Comparison of ENCODE assay signal across 20 cellular contexts in the genomic region with DNA sequence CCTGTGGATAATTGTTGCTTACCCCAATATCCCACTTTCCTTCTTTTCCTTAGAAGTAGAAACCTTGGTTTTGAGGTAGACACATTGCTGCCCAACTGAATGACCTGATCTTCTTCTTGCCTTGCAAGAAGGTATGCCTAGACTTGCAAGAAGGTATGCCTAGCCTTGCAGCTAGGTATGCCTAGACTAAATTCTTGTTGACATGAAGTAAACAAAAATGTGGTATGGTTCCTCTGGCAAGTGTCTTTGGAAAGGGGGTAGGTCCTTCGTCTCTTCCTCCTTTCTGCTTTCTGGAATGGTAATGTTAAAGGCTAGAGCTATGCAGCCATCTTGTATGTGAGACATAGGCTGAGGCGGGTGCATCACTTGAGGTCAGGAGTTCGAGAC.
"Had no signal": no experiment of that assay in that cellular context is flagged by ENCODE, and none has a peak within 500 bp of the region (broad histone marks: within the 10 kb centered on the region; RNA-seq: fewer than 3 reads in every experiment).

No MANE protein-coding gene starts in this region.

- H3K4me3 Mint-ChIP-seq: effector memory CD8-positive, alpha-beta T cell; naive thymus-derived CD8-positive, alpha-beta T cell; neural crest cell had no signal

- H3K9me3 ChIP-seq: heart left ventricle, mucosa of descending colon, ovary, thyroid gland, upper lobe of right lung, vagina had no signal

- H3K4me3 ChIP-seq: heart left ventricle, mucosa of descending colon, ovary, thyroid gland, upper lobe of right lung, vagina had no signal

- H3K27ac ChIP-seq: heart left ventricle, ovary, thyroid gland, upper lobe of right lung, vagina had no signal

- FAIRE-seq: frontal cortex, islet of Langerhans, small intestine had no signal

- DNase-seq: cortex of kidney; effector memory CD8-positive, alpha-beta T cell; erythroblast; heart left ventricle; hypothalamus; mammary epithelial cell; mucosa of descending colon; naive thymus-derived CD8-positive, alpha-beta T cell; nucleus accumbens; ovary; right cardiac atrium; stimulated activated CD4-positive, alpha-beta T cell treated with anti-CD3 and anti-CD28 coated beads, Interleukin-12 subunit alpha, Interleukin-12 subunit beta, amount 100 ng/mL, for 4 hours; stimulated activated naive CD4-positive, alpha-beta T cell; thyroid gland; upper lobe of right lung had no signal

- H3K9me3 Mint-ChIP-seq: effector memory CD8-positive, alpha-beta T cell; naive thymus-derived CD8-positive, alpha-beta T cell; neural crest cell had no signal

- H3K27me3 ChIP-seq: heart left ventricle, ovary, thyroid gland, upper lobe of right lung, vagina had no signal

- ATAC-seq: effector memory CD8-positive, alpha-beta T cell; heart left ventricle; mucosa of descending colon; naive thymus-derived CD8-positive, alpha-beta T cell; right cardiac atrium; upper lobe of right lung had no signal

- H3K4me1 ChIP-seq: thyroid gland, upper lobe of right lung, vagina had no signal

- H3K36me3 ChIP-seq: heart left ventricle, ovary, thyroid gland, upper lobe of right lung, vagina had no signal

- H3K27me3 Mint-ChIP-seq: effector memory CD8-positive, alpha-beta T cell; naive thymus-derived CD8-positive, alpha-beta T cell had no signal
